Comparison of ENCODE assay signal across 1 cellular context in the genomic region with DNA sequence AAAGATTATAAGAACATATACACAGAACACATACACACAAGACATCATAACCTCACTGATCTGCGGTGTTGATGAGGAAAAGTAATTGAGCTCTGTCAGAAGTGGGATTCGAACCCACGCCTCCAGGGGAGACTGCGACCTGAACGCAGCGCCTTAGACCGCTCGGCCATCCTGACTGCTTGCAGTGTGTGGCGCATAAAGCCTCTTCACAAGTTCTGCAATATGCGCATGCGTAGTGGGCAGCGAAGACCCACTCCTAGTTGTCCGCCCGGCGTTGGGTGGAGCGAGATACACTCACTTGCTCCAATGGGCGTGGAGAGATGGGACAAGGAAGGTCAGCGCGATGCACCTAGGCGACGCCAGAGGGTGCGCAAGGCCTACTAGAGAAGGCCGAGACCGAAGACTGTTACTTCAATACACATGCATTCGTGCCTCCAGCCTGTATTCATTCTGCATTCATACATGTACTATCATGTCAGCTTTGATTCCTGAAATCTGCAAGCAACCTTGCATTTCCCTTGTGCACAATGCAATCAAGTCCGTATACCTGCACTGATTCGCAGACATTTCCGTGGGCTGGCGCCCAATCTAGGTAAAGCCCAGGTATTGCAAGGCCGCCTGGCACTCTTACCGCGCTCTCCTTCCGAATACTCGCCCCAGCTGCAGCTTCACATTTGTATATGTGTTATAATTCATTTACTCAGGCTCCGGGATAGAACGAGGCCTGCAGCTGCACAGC.
TF ChIP-seq lines count a peak whose summit lies in the region.

No MANE protein-coding gene starts in this region.

TF ChIP-seq in GM12878, 131 proteins besides CTCF, POLR2A, EP300 and RAD21 (continued from another document and continues in another):
- TF ChIP-seq RB1 (IDR thresholded peaks at IDR 0.05; ENCODE audit: borderline replicate concordance) (peak; percentile 85; the same call in 1 of the 2 replicates), BCL11A (IDR thresholded peaks at IDR 0.05; ENCODE audit: low read depth, low read length) (0 out of 2 replicates have a peak, but pooled peaks have one; percentile 39), CHD4 (IDR thresholded peaks at IDR 0.05) (no peak), SUPT20H (IDR thresholded peaks at IDR 0.05; ENCODE audit: borderline replicate concordance, control insufficient read depth, low read depth, low read length) (no peak), KDM1A (IDR thresholded peaks at IDR 0.05; ENCODE audit: borderline replicate concordance) (no peak), MEF2A (IDR thresholded peaks at IDR 0.05; ENCODE audit: insufficient read depth, low read depth, low read length) (peak; percentile 67; the same call in 1 of the 2 replicates), NFIC (IDR thresholded peaks at IDR 0.05; ENCODE audit: low read depth, low read length) (no peak), EZH2 (IDR thresholded peaks at IDR 0.05; ENCODE audit: borderline replicate concordance, control insufficient read depth, low read depth, low read length) (no peak), STAT3 (IDR thresholded peaks at IDR 0.05; ENCODE audit: low read depth, low read length) (peak; percentile 51; the same call in 1 of the 2 replicates), POLR2AphosphoS2 (IDR thresholded peaks at IDR 0.05; ENCODE audit: low read depth, low read length) (no peak), GATAD2B (conservative IDR thresholded peaks at IDR 0.05; ENCODE audit: low read depth) (no peak; the same call in 1 of the 2 replicates), MTA2 (IDR thresholded peaks at IDR 0.05; ENCODE audit: low read depth) (no peak), CHD2 (IDR thresholded peaks at IDR 0.05; ENCODE audit: borderline replicate concordance, low read depth, low read length) (no peak), RUNX3 (IDR thresholded peaks at IDR 0.05; ENCODE audit: low read length) (no peak), EGR1 (IDR thresholded peaks at IDR 0.05; ENCODE audit: borderline replicate concordance in 1 of 2, low read depth in 2 of 2, low read length in 2 of 2) (no peak), ATF7 (IDR thresholded peaks at IDR 0.05; ENCODE audit: low read depth) (no peak; the same call in none of the 2 replicates), BMI1 (IDR thresholded peaks at IDR 0.05; ENCODE audit: borderline replicate concordance) (no peak), TARDBP (IDR thresholded peaks at IDR 0.05; ENCODE audit: borderline replicate concordance) (peak; percentile 98), BACH1 (IDR thresholded peaks at IDR 0.05; ENCODE audit: borderline replicate concordance) (peak; percentile 66; the same call in 1 of the 2 replicates), CBFB (IDR thresholded peaks at IDR 0.05; ENCODE audit: low read depth) (no peak; the same call in 1 of the 2 replicates), JUND (IDR thresholded peaks at IDR 0.05; ENCODE audit: low read depth, low read length) (0 out of 2 replicates have a peak, but pooled peaks have one; percentile 42), CREM (IDR thresholded peaks at IDR 0.05; ENCODE audit: low read depth) (no peak), JUNB (IDR thresholded peaks at IDR 0.05) (no peak), SP1 (IDR thresholded peaks at IDR 0.05; ENCODE audit: low read depth, low read length) (peak; percentile 77), SMC3 (IDR thresholded peaks at IDR 0.05; ENCODE audit: borderline replicate concordance, low read length) (peak; percentile 100), MYC (IDR thresholded peaks at IDR 0.05; ENCODE audit: insufficient read depth, insufficient read length, insufficient replicate concordance, low read length, severe bottlenecking) (no peak)
- TF ChIP-seq, protein P1, sequence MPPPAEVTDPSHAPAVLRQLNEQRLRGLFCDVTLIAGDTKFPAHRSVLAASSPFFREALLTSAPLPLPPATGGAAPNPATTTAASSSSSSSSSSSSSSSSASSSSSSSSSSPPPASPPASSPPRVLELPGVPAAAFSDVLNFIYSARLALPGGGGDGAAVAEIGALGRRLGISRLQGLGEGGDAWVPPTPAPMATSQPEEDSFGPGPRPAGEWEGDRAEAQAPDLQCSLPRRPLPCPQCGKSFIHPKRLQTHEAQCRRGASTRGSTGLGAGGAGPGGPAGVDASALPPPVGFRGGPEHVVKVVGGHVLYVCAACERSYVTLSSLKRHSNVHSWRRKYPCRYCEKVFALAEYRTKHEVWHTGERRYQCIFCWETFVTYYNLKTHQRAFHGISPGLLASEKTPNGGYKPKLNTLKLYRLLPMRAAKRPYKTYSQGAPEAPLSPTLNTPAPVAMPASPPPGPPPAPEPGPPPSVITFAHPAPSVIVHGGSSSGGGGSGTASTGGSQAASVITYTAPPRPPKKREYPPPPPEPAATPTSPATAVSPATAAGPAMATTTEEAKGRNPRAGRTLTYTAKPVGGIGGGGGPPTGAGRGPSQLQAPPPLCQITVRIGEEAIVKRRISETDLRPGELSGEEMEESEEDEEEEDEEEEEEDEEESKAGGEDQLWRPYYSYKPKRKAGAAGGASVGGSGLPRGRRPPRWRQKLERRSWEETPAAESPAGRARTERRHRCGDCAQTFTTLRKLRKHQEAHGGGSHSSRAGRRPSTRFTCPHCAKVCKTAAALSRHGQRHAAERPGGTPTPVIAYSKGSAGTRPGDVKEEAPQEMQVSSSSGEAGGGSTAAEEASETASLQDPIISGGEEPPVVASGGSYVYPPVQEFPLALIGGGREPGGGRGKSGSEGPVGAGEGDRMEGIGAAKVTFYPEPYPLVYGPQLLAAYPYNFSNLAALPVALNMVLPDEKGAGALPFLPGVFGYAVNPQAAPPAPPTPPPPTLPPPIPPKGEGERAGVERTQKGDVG (CRISPR knock-in tag; IDR thresholded peaks at IDR 0.05), result no peak
- TF ChIP-seq, protein P2, sequence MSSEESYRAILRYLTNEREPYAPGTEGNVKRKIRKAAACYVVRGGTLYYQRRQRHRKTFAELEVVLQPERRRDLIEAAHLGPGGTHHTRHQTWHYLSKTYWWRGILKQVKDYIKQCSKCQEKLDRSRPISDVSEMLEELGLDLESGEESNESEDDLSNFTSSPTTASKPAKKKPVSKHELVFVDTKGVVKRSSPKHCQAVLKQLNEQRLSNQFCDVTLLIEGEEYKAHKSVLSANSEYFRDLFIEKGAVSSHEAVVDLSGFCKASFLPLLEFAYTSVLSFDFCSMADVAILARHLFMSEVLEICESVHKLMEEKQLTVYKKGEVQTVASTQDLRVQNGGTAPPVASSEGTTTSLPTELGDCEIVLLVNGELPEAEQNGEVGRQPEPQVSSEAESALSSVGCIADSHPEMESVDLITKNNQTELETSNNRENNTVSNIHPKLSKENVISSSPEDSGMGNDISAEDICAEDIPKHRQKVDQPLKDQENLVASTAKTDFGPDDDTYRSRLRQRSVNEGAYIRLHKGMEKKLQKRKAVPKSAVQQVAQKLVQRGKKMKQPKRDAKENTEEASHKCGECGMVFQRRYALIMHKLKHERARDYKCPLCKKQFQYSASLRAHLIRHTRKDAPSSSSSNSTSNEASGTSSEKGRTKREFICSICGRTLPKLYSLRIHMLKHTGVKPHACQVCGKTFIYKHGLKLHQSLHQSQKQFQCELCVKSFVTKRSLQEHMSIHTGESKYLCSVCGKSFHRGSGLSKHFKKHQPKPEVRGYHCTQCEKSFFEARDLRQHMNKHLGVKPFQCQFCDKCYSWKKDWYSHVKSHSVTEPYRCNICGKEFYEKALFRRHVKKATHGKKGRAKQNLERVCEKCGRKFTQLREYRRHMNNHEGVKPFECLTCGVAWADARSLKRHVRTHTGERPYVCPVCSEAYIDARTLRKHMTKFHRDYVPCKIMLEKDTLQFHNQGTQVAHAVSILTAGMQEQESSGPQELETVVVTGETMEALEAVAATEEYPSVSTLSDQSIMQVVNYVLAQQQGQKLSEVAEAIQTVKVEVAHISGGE (CRISPR knock-in tag; IDR thresholded peaks at IDR 0.05), result no peak
- TF ChIP-seq, protein P3, sequence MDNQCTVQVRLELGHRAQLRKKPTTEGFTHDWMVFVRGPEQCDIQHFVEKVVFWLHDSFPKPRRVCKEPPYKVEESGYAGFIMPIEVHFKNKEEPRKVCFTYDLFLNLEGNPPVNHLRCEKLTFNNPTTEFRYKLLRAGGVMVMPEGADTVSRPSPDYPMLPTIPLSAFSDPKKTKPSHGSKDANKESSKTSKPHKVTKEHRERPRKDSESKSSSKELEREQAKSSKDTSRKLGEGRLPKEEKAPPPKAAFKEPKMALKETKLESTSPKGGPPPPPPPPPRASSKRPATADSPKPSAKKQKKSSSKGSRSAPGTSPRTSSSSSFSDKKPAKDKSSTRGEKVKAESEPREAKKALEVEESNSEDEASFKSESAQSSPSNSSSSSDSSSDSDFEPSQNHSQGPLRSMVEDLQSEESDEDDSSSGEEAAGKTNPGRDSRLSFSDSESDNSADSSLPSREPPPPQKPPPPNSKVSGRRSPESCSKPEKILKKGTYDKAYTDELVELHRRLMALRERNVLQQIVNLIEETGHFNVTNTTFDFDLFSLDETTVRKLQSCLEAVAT (IDR thresholded peaks at IDR 0.05), result peak; percentile 94
- TF ChIP-seq, protein P4, sequence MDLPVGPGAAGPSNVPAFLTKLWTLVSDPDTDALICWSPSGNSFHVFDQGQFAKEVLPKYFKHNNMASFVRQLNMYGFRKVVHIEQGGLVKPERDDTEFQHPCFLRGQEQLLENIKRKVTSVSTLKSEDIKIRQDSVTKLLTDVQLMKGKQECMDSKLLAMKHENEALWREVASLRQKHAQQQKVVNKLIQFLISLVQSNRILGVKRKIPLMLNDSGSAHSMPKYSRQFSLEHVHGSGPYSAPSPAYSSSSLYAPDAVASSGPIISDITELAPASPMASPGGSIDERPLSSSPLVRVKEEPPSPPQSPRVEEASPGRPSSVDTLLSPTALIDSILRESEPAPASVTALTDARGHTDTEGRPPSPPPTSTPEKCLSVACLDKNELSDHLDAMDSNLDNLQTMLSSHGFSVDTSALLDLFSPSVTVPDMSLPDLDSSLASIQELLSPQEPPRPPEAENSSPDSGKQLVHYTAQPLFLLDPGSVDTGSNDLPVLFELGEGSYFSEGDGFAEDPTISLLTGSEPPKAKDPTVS (IDR thresholded peaks at IDR 0.05; ENCODE audit: low read depth, low read length), result no peak
- TF ChIP-seq, protein P5, sequence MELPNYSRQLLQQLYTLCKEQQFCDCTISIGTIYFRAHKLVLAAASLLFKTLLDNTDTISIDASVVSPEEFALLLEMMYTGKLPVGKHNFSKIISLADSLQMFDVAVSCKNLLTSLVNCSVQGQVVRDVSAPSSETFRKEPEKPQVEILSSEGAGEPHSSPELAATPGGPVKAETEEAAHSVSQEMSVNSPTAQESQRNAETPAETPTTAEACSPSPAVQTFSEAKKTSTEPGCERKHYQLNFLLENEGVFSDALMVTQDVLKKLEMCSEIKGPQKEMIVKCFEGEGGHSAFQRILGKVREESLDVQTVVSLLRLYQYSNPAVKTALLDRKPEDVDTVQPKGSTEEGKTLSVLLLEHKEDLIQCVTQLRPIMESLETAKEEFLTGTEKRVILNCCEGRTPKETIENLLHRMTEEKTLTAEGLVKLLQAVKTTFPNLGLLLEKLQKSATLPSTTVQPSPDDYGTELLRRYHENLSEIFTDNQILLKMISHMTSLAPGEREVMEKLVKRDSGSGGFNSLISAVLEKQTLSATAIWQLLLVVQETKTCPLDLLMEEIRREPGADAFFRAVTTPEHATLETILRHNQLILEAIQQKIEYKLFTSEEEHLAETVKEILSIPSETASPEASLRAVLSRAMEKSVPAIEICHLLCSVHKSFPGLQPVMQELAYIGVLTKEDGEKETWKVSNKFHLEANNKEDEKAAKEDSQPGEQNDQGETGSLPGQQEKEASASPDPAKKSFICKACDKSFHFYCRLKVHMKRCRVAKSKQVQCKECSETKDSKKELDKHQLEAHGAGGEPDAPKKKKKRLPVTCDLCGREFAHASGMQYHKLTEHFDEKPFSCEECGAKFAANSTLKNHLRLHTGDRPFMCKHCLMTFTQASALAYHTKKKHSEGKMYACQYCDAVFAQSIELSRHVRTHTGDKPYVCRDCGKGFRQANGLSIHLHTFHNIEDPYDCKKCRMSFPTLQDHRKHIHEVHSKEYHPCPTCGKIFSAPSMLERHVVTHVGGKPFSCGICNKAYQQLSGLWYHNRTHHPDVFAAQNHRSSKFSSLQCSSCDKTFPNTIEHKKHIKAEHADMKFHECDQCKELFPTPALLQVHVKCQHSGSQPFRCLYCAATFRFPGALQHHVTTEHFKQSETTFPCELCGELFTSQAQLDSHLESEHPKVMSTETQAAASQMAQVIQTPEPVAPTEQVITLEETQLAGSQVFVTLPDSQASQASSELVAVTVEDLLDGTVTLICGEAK (IDR thresholded peaks at IDR 0.05; ENCODE audit: borderline replicate concordance), result peak; percentile 87
- TF ChIP-seq, protein P6, sequence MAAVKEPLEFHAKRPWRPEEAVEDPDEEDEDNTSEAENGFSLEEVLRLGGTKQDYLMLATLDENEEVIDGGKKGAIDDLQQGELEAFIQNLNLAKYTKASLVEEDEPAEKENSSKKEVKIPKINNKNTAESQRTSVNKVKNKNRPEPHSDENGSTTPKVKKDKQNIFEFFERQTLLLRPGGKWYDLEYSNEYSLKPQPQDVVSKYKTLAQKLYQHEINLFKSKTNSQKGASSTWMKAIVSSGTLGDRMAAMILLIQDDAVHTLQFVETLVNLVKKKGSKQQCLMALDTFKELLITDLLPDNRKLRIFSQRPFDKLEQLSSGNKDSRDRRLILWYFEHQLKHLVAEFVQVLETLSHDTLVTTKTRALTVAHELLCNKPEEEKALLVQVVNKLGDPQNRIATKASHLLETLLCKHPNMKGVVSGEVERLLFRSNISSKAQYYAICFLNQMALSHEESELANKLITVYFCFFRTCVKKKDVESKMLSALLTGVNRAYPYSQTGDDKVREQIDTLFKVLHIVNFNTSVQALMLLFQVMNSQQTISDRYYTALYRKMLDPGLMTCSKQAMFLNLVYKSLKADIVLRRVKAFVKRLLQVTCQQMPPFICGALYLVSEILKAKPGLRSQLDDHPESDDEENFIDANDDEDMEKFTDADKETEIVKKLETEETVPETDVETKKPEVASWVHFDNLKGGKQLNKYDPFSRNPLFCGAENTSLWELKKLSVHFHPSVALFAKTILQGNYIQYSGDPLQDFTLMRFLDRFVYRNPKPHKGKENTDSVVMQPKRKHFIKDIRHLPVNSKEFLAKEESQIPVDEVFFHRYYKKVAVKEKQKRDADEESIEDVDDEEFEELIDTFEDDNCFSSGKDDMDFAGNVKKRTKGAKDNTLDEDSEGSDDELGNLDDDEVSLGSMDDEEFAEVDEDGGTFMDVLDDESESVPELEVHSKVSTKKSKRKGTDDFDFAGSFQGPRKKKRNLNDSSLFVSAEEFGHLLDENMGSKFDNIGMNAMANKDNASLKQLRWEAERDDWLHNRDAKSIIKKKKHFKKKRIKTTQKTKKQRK (IDR thresholded peaks at IDR 0.05; ENCODE audit: low read depth, low read length), result no peak
- TF ChIP-seq, protein P7, sequence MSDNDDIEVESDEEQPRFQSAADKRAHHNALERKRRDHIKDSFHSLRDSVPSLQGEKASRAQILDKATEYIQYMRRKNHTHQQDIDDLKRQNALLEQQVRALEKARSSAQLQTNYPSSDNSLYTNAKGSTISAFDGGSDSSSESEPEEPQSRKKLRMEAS (IDR thresholded peaks at IDR 0.05; ENCODE audit: low read depth, low read length), result peak; percentile 85
- TF ChIP-seq, protein P8, sequence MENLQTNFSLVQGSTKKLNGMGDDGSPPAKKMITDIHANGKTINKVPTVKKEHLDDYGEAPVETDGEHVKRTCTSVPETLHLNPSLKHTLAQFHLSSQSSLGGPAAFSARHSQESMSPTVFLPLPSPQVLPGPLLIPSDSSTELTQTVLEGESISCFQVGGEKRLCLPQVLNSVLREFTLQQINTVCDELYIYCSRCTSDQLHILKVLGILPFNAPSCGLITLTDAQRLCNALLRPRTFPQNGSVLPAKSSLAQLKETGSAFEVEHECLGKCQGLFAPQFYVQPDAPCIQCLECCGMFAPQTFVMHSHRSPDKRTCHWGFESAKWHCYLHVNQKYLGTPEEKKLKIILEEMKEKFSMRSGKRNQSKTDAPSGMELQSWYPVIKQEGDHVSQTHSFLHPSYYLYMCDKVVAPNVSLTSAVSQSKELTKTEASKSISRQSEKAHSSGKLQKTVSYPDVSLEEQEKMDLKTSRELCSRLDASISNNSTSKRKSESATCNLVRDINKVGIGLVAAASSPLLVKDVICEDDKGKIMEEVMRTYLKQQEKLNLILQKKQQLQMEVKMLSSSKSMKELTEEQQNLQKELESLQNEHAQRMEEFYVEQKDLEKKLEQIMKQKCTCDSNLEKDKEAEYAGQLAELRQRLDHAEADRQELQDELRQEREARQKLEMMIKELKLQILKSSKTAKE (IDR thresholded peaks at IDR 0.05; ENCODE audit: low read depth, poor library complexity, severe bottlenecking), result peak; percentile 93
